Comparison of ENCODE assay signal across 18 cellular contexts in the genomic region with DNA sequence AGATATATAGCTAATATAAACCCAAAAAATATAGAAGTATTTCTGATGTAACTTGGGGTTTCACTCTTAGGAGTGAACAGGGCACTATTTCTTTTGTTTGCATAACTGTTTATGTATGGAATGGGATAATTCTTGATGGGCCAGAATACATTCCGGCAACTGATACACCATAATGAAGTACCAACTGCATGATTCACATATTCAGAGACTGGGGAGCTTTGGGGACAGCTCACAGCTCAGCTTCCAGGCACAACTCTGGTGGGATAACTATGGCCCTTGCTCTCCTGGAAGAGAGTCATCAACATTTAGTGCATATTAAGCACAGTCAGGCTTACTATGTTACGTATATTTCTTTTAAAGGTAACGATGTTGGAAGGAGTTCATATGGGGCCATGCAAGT. TPM values are rescaled to one million over a fixed set of nuclear protein-coding genes. Genes with fewer than 3 reads are reported as not detected.
A peak's percentile ranks its signal among the peaks of the same experiment; 100 is the strongest.
DNase-seq lines count a peak whose midpoint lies in the region; ATAC-seq and TF ChIP-seq lines count a peak whose summit lies in the region.
"Had no signal": no experiment of that assay in that cellular context is flagged by ENCODE, and none has a peak within 500 bp of the region (broad histone marks: within the 10 kb centered on the region; RNA-seq: fewer than 3 reads in every experiment).

No MANE protein-coding gene starts in this region.

- peak overlapping the region; percentile 45 for H3K27ac Mint-ChIP-seq in HFFc6
- H3K27ac Mint-ChIP-seq: GM23338 had no signal

- no peaks in the 10 kb centered on the region; the same call in 1 of the 2 replicates for H3K27me3 Mint-ChIP-seq in HFFc6 (ENCODE audit: insufficient read depth)
- H3K27me3 Mint-ChIP-seq: CD4-positive, CD25-positive, alpha-beta regulatory T cell had no signal

- TF ChIP-seq CTCF in HFFc6 (IDR thresholded peaks at IDR 0.05) = no peak
- TF ChIP-seq CTCF in gastrocnemius medialis (IDR thresholded peaks at IDR 0.05 in 4 of 5, conservative IDR thresholded peaks at IDR 0.05 in 1 of 5) = no peak

- in situ Hi-C loops in gastrocnemius medialis (cut with MboI; ENCODE audit: low sequenced_read_pairs in 4 of 4) = loop anchor here in 2 of 4 donors (25.0 kb wide), 2 partner anchors 138 to 438 kb away; a partner anchor contains a TSS

- H3K4me1 ChIP-seq in adipocyte (ENCODE audit: control insufficient read depth, insufficient read depth, low read length) (no peaks in the 10 kb centered on the region), gastrocnemius medialis (no peaks in the 10 kb centered on the region)
- H3K4me1 ChIP-seq: BE2C had no signal

- H3K4me3 ChIP-seq in adipocyte (ENCODE audit: low read length) = no peak overlapping the region
- H3K4me3 ChIP-seq in gastrocnemius medialis = no peak overlapping the region
- H3K4me3 ChIP-seq: GM23338 had no signal

- DNase-seq in EL (peak; percentile 24), HFFc6 (no peak), adipocyte (ENCODE audit: low read depth) (peak; percentile 23), cortex of kidney (lab: John Stamatoyannopoulos, UW) (no peak), gastrocnemius medialis (no peak)
- DNase-seq: ACHN; BE2C; C1 segment of cervical spinal cord; CD4-positive, CD25-positive, alpha-beta regulatory T cell; CD8-positive, alpha-beta memory T cell; COR-L47; DMS 273 treated with DMSO at 0.1 percent for 48 hours; DMS53; DND-41; GDM1; HCEC 1CT had no signal

- no peak for TF ChIP-seq POLR2A in gastrocnemius medialis (IDR thresholded peaks at IDR 0.05)

- H3K36me3 ChIP-seq in adipocyte (ENCODE audit: control insufficient read depth, insufficient read depth, low read length, severe bottlenecking) (peaks cover 66% of the 10 kb centered on the region), gastrocnemius medialis (peaks cover 0 to 36% of the 10 kb centered on the region in 2 donors)

- H3K9me3 Mint-ChIP-seq in HFFc6 = no peaks in the 10 kb centered on the region
- H3K9me3 Mint-ChIP-seq: CD4-positive, CD25-positive, alpha-beta regulatory T cell; CD8-positive, alpha-beta memory T cell; GM23338 had no signal

- no peaks in the 10 kb centered on the region for H3K9me3 ChIP-seq in adipocyte (ENCODE audit: control insufficient read depth, low read length)
- no peaks in the 10 kb centered on the region for H3K9me3 ChIP-seq in gastrocnemius medialis
- H3K9me3 ChIP-seq: BE2C had no signal

- no peak overlapping the region for H3K27ac ChIP-seq in gastrocnemius medialis

- no peak overlapping the region for H3K4me3 Mint-ChIP-seq in HFFc6
- H3K4me3 Mint-ChIP-seq: CD4-positive, CD25-positive, alpha-beta regulatory T cell; CD8-positive, alpha-beta memory T cell; GM23338 had no signal

- no peak overlapping the region for H3K9ac ChIP-seq in adipocyte (ENCODE audit: low read length)

- ATAC-seq in HG03520 (IDR thresholded peaks at IDR 0.05; ENCODE audit: unreplicated experiment) (no peak), gastrocnemius medialis (no peak)
- ATAC-seq: GM23338 had no signal

- intact Hi-C loops in gastrocnemius medialis (cut with DNase I; ENCODE audit: low total_unique reads) = no loop called here

- H3K36me3 Mint-ChIP-seq in HFFc6 (ENCODE audit: low read depth) = peaks cover 25% of the 10 kb centered on the region

- H3K27me3 ChIP-seq in adipocyte (replicated peaks; ENCODE audit: control insufficient read depth, insufficient read depth, low read length) (no peaks in the 10 kb centered on the region), gastrocnemius medialis (no peaks in the 10 kb centered on the region)
- H3K27me3 ChIP-seq: BE2C had no signal

- H3K4me1 Mint-ChIP-seq in HFFc6 (ENCODE audit: low read depth) = peaks cover 19% of the 10 kb centered on the region
- H3K4me1 Mint-ChIP-seq: CD8-positive, alpha-beta memory T cell; GM23338 had no signal

RNA-seq across cellular contexts. Expression of a gene that starts 42.1 kb away (rescaled TPM):
- 10 to 100 TPM; 32.7 to 48.1 (median 41.9) TPM for total RNA-seq in HFFc6 (2021; fragmentation: NEBNext Ultra II Directional; extraction: Animal tissue kit (Norgen Biotek cat#: 25700))
- total RNA-seq in gastrocnemius medialis = 1 to 10 TPM in 3 of 4 donors, under 1 TPM in 1; 0.90 to 7.3 (median 2.6) TPM

Comparison
In these comparisons a context has a peak if more than half of its experiments do, and no peak if none do; other contexts are left out.
1. DNase-seq: peak in EL (single experiment) and adipocyte (single experiment); none in HFFc6 (single experiment), cortex of kidney (single experiment) and gastrocnemius medialis (0 of 2).
2. RNA of a gene that starts 42.1 kb away (total RNA-seq): 32.7 to 48.1 TPM in HFFc6; 0.90 to 7.3 TPM in gastrocnemius medialis; every median in the first group is over 4 times any median in the second.